8 cellular contexts compared by ENCODE assay signal in genomic region chr3:100602506-100603444, GRCh38. TPM values are rescaled to one million over a fixed set of nuclear protein-coding genes. Genes with fewer than 3 reads are reported as not detected.
DNase-seq lines count a peak whose midpoint lies in the region; ATAC-seq and TF ChIP-seq lines count a peak whose summit lies in the region.

No MANE protein-coding gene starts in this region.

- TF ChIP-seq POLR2A in suprapubic skin (IDR thresholded peaks at IDR 0.05) = no peak

- no peak for TF ChIP-seq EP300 in suprapubic skin (IDR thresholded peaks at IDR 0.05)

- TF ChIP-seq CTCF in 22Rv1 (IDR thresholded peaks at IDR 0.05) (no peak), suprapubic skin (IDR thresholded peaks at IDR 0.05) (no peak)

- ATAC-seq in GM18517 (IDR thresholded peaks at IDR 0.05; ENCODE audit: unreplicated experiment) (peak; percentile 35), HG03280 (IDR thresholded peaks at IDR 0.05; ENCODE audit: unreplicated experiment) (peak; percentile 48)

- 57% methylated on average over 7 of the region's 7 CpGs for WGBS in suprapubic skin

- H3K27ac ChIP-seq in 22Rv1 = peak overlapping the region; percentile 19; the same call in 1 of the 2 replicates
- H3K27ac ChIP-seq in suprapubic skin = no peak overlapping the region

- no peaks in the 10 kb centered on the region for H3K27me3 ChIP-seq in suprapubic skin

- peaks cover 13% of the 10 kb centered on the region for H3K4me1 ChIP-seq in suprapubic skin

- H3K4me3 ChIP-seq in suprapubic skin = no peak overlapping the region

- no peaks in the 10 kb centered on the region for H3K9me3 ChIP-seq in suprapubic skin

- H3K36me3 ChIP-seq in suprapubic skin = no peaks in the 10 kb centered on the region

- DNase-seq in SW480 (ENCODE audit: low spot score) (peak; percentile 42), iPS DF 19.7 (ENCODE audit: low read depth, low spot score) (peak; percentile 28), suprapubic skin (ENCODE audit: low spot score in 2 of 2) (no peak)
- DNase-seq in stimulated activated CD4-positive, alpha-beta T cell treated with anti-CD3 and anti-CD28 coated beads, Interleukin-15, amount 100 ng/mL, for 24 hours = no peak
- DNase-seq in activated CD8-positive, alpha-beta memory T cell treated with anti-CD3 and anti-CD28 coated beads, Interleukin-2, amount 50 U/mL, for 4 hours = no peak

RNA-seq across cellular contexts. Expression of gene ADGRG7, which starts 6.6 kb away (rescaled TPM):
- total RNA-seq in suprapubic skin = under 1 TPM in 1 of 4 donors, not detected in 3; 0.32 TPM

Comparison
In these comparisons a context has a peak if more than half of its experiments do, and no peak if none do; other contexts are left out.
1. DNase-seq: peak in SW480 (single experiment) and iPS DF 19.7 (single experiment); none in stimulated activated CD4-positive, alpha-beta T cell treated with anti-CD3 and anti-CD28 coated beads, Interleukin-15, amount 100 ng/mL, for 24 hours (single experiment), suprapubic skin (0 of 2) and activated CD8-positive, alpha-beta memory T cell treated with anti-CD3 and anti-CD28 coated beads, Interleukin-2, amount 50 U/mL, for 4 hours (single experiment).